Comparison of ENCODE assay signal across 21 cellular contexts in genomic region chr20:39398656-39399055, GRCh38.
"Had no signal": no experiment of that assay in that cellular context is flagged by ENCODE, and none has a peak within 500 bp of the region (broad histone marks: within the 10 kb centered on the region; RNA-seq: fewer than 3 reads in every experiment).

No MANE protein-coding gene starts in this region.

- H3K4me3 ChIP-seq: cardiac muscle cell, dorsolateral prefrontal cortex, lower lobe of right lung, pancreas, sigmoid colon, testis, upper lobe of right lung had no signal

- H3K9me3 ChIP-seq: lower lobe of right lung, neutrophil, pancreas, sigmoid colon, testis, upper lobe of right lung had no signal

- H3K27me3 ChIP-seq: cardiac muscle cell, neutrophil, pancreas, sigmoid colon, testis, upper lobe of right lung had no signal

- H3K4me1 ChIP-seq: lower lobe of right lung, pancreas, sigmoid colon, testis, upper lobe of right lung had no signal

- H3K27ac Mint-ChIP-seq: activated B cell treated with CpG ODN at 0.5 μM for 24 hours; activated CD4-positive, alpha-beta memory T cell treated with anti-CD3 and anti-CD28 coated beads, Interleukin-2, amount 10 ng/mL, durations not matched to agents 7 days and 5 days; activated CD8-positive, alpha-beta memory T cell treated with anti-CD3 and anti-CD28 coated beads, Interleukin-2, amount 10 ng/mL, durations not matched to agents 7 days and 5 days; activated naive CD8-positive, alpha-beta T cell treated with anti-CD3 and anti-CD28 coated beads, Interleukin-2, amount 10 ng/mL, durations not matched to agents 7 days and 5 days; natural killer cell; stimulated activated memory B cell treated with anti-CD40 and anti-IgM and Interleukin-4, amounts not matched to agents 10 μg/mL and 1 μg/mL and 100 μg/mL, for 72 hours had no signal

- H3K36me3 ChIP-seq: cardiac muscle cell, lower lobe of right lung, neutrophil, pancreas, sigmoid colon, upper lobe of right lung had no signal

- H3K4me3 Mint-ChIP-seq: activated B cell treated with CpG ODN at 0.5 μM for 24 hours; activated CD4-positive, alpha-beta memory T cell treated with anti-CD3 and anti-CD28 coated beads, Interleukin-2, amount 10 ng/mL, durations not matched to agents 7 days and 5 days; activated CD8-positive, alpha-beta memory T cell treated with anti-CD3 and anti-CD28 coated beads, Interleukin-2, amount 10 ng/mL, durations not matched to agents 7 days and 5 days; activated naive CD8-positive, alpha-beta T cell treated with anti-CD3 and anti-CD28 coated beads, Interleukin-2, amount 10 ng/mL, durations not matched to agents 7 days and 5 days; natural killer cell; stimulated activated memory B cell treated with anti-CD40 and anti-IgM and Interleukin-4, amounts not matched to agents 10 μg/mL and 1 μg/mL and 100 μg/mL, for 72 hours had no signal

- DNase-seq: activated B cell treated with CpG ODN at 0.5 μM for 24 hours; activated CD4-positive, alpha-beta memory T cell treated with anti-CD3 and anti-CD28 coated beads, Interleukin-2, amount 10 ng/mL, durations not matched to agents 7 days and 5 days; activated CD4-positive, alpha-beta T cell treated with anti-CD3 and anti-CD28 coated beads for 48 hours; activated CD8-positive, alpha-beta memory T cell treated with anti-CD3 and anti-CD28 coated beads, Interleukin-2, amount 10 ng/mL, durations not matched to agents 7 days and 5 days; activated naive CD8-positive, alpha-beta T cell treated with anti-CD3 and anti-CD28 coated beads, Interleukin-2, amount 10 ng/mL, durations not matched to agents 7 days and 5 days; amygdala; dorsolateral prefrontal cortex; foreskin fibroblast; islet precursor cell; left colon; lower lobe of right lung; natural killer cell; pancreas; sigmoid colon; stimulated activated CD4-positive, alpha-beta T cell treated with anti-CD3 and anti-CD28 coated beads, Interleukin-4, amount 100 ng/mL, for 24 hours; testis; upper lobe of right lung had no signal

- H3K27ac ChIP-seq: cardiac muscle cell, dorsolateral prefrontal cortex, epithelial cell of prostate, lower lobe of right lung, neutrophil, pancreas, sigmoid colon, testis, upper lobe of right lung had no signal

- H3K27me3 Mint-ChIP-seq: activated CD4-positive, alpha-beta memory T cell treated with anti-CD3 and anti-CD28 coated beads, Interleukin-2, amount 10 ng/mL, durations not matched to agents 7 days and 5 days; activated CD8-positive, alpha-beta memory T cell treated with anti-CD3 and anti-CD28 coated beads, Interleukin-2, amount 10 ng/mL, durations not matched to agents 7 days and 5 days; activated naive CD8-positive, alpha-beta T cell treated with anti-CD3 and anti-CD28 coated beads, Interleukin-2, amount 10 ng/mL, durations not matched to agents 7 days and 5 days had no signal

- H3K9me3 Mint-ChIP-seq: activated B cell treated with CpG ODN at 0.5 μM for 24 hours; activated CD4-positive, alpha-beta memory T cell treated with anti-CD3 and anti-CD28 coated beads, Interleukin-2, amount 10 ng/mL, durations not matched to agents 7 days and 5 days; activated naive CD8-positive, alpha-beta T cell treated with anti-CD3 and anti-CD28 coated beads, Interleukin-2, amount 10 ng/mL, durations not matched to agents 7 days and 5 days; stimulated activated memory B cell treated with anti-CD40 and anti-IgM and Interleukin-4, amounts not matched to agents 10 μg/mL and 1 μg/mL and 100 μg/mL, for 72 hours had no signal

- H3K36me3 Mint-ChIP-seq: activated CD8-positive, alpha-beta memory T cell treated with anti-CD3 and anti-CD28 coated beads, Interleukin-2, amount 10 ng/mL, durations not matched to agents 7 days and 5 days; activated naive CD8-positive, alpha-beta T cell treated with anti-CD3 and anti-CD28 coated beads, Interleukin-2, amount 10 ng/mL, durations not matched to agents 7 days and 5 days; natural killer cell; stimulated activated memory B cell treated with anti-CD40 and anti-IgM and Interleukin-4, amounts not matched to agents 10 μg/mL and 1 μg/mL and 100 μg/mL, for 72 hours had no signal

- H3K4me1 Mint-ChIP-seq: activated B cell treated with CpG ODN at 0.5 μM for 24 hours; activated CD4-positive, alpha-beta memory T cell treated with anti-CD3 and anti-CD28 coated beads, Interleukin-2, amount 10 ng/mL, durations not matched to agents 7 days and 5 days; activated CD8-positive, alpha-beta memory T cell treated with anti-CD3 and anti-CD28 coated beads, Interleukin-2, amount 10 ng/mL, durations not matched to agents 7 days and 5 days; activated naive CD8-positive, alpha-beta T cell treated with anti-CD3 and anti-CD28 coated beads, Interleukin-2, amount 10 ng/mL, durations not matched to agents 7 days and 5 days; natural killer cell; stimulated activated memory B cell treated with anti-CD40 and anti-IgM and Interleukin-4, amounts not matched to agents 10 μg/mL and 1 μg/mL and 100 μg/mL, for 72 hours had no signal
